Comparison of ENCODE assay signal across 13 cellular contexts in the genomic region with DNA sequence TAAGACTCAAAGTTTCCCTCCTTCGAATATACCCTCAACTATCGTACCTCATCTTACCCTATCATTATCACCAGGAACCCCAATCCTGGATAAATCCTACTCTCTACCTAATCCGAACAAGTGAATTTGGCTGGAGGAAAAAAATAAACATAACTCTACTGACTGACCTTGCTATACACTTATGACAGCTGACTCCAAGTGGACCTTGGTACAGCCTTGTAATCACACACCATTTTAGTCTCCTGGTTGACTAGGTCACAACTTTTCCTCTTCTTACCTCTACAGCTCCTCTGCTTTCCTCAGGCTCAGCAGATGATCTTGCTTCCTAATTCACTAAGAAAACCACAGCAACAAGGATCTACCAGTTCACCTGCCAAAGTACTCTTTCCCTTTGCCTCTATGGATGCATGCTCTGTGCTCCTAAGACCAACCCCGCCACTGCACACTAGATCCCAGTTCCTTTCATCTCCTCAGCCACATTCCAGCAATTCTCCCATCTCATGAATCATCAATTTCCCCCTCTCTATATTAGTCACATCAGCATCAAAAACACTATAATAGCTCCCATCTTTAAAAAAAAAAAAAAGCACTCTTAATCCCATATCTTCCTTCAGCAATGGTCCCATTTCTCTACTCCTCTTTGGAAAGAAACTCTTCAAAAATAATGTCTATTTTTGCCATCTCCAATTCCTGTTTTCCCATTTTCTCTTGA. TPM values are rescaled to one million over a fixed set of nuclear protein-coding genes. Genes with fewer than 3 reads are reported as not detected.
DNase-seq lines count a peak whose midpoint lies in the region; ATAC-seq and TF ChIP-seq lines count a peak whose summit lies in the region.
"Had no signal": no experiment of that assay in that cellular context is flagged by ENCODE, and none has a peak within 500 bp of the region (broad histone marks: within the 10 kb centered on the region; RNA-seq: fewer than 3 reads in every experiment).

No MANE protein-coding gene starts in this region.

- peaks cover 87% of the 10 kb centered on the region for H3K79me2 ChIP-seq in GM23248 (ENCODE audit: insufficient read depth)
- peaks cover 97% of the 10 kb centered on the region for H3K79me2 ChIP-seq in SU-DHL-6 (ENCODE audit: insufficient read depth, low read length)
- H3K79me2 ChIP-seq in OCI-LY7 (ENCODE audit: insufficient read depth, low read depth, low read length): peaks cover 90% of the 10 kb centered on the region

- peak overlapping the region; percentile 75 for H3K4me2 ChIP-seq in GM23248 (ENCODE audit: unreplicated experiment)
- H3K4me2 ChIP-seq in SU-DHL-6 (ENCODE audit: low read depth, low read length, poor library complexity, severe bottlenecking): no peak overlapping the region
- no peak overlapping the region for H3K4me2 ChIP-seq in OCI-LY7 (ENCODE audit: low read length)

- H3K4me1 ChIP-seq in GM23248 (ENCODE audit: insufficient read depth) (peaks cover 50% of the 10 kb centered on the region), OCI-LY7 (ENCODE audit: insufficient read depth, low read length, poor library complexity, severe bottlenecking) (peaks cover 5% of the 10 kb centered on the region)

- no peaks in the 10 kb centered on the region for H3K36me3 Mint-ChIP-seq in activated CD4-positive, alpha-beta memory T cell treated with anti-CD3 and anti-CD28 coated beads for 36 hours

- POLR2A ChIA-PET in OCI-LY7 (lab: Charles Lee): interaction anchor here (0.7 to 1.5 kb wide), 3 partner anchors 29 to 111 kb away, joined by 3 to 7 read pairs (median 3); a partner anchor contains a TSS
- POLR2A ChIA-PET in activated CD4-positive, alpha-beta memory T cell treated with anti-CD3 and anti-CD28 coated beads for 36 hours (lab: Charles Lee): no interaction called here

- H3K4me3 ChIP-seq in GM23248: peak overlapping the region; percentile 55
- H3K4me3 ChIP-seq in SU-DHL-6 (ENCODE audit: insufficient read depth, low read length, poor library complexity, severe bottlenecking): no peak overlapping the region
- H3K4me3 ChIP-seq in fibroblast of mammary gland (ENCODE audit: control insufficient read depth, low read depth, low read length): peak overlapping the region; percentile 26
- H3K4me3 ChIP-seq in OCI-LY7 (ENCODE audit: low read depth, low read length, poor library complexity, severe bottlenecking): no peak overlapping the region

- peaks cover 31% of the 10 kb centered on the region for H3K4me1 Mint-ChIP-seq in activated CD4-positive, alpha-beta memory T cell treated with anti-CD3 and anti-CD28 coated beads for 36 hours (ENCODE audit: low read depth)

- peaks cover 41% of the 10 kb centered on the region for H3F3A ChIP-seq in GM23248 (ENCODE audit: insufficient read depth)
- peaks cover 25% of the 10 kb centered on the region; the same call in 1 of the 2 replicates for H3F3A ChIP-seq in SU-DHL-6 (ENCODE audit: insufficient read depth)

- H3K27ac ChIP-seq in GM23248: peak overlapping the region; percentile 90
- H3K27ac ChIP-seq in SU-DHL-6 (ENCODE audit: low read depth, low read length): peak overlapping the region; percentile 38; the same call in 1 of the 2 replicates
- no peak overlapping the region for H3K27ac ChIP-seq in OCI-LY7 (ENCODE audit: low read depth, low read length, poor library complexity, severe bottlenecking)

- H4K20me1 ChIP-seq in GM23248 (ENCODE audit: insufficient read depth) (no peaks in the 10 kb centered on the region), SU-DHL-6 (ENCODE audit: low read depth, low read length) (no peaks in the 10 kb centered on the region), OCI-LY7 (ENCODE audit: insufficient read depth, low read length) (peaks cover 18% of the 10 kb centered on the region; the same call in 1 of the 2 replicates)

- H3K27me3 Mint-ChIP-seq in activated CD4-positive, alpha-beta memory T cell treated with anti-CD3 and anti-CD28 coated beads for 36 hours: no peaks in the 10 kb centered on the region
- H3K27me3 Mint-ChIP-seq: activated B cell treated with CpG ODN at 0.5 μM for 24 hours, naive B cell had no signal

- no peaks in the 10 kb centered on the region for H3K9me3 Mint-ChIP-seq in activated CD4-positive, alpha-beta memory T cell treated with anti-CD3 and anti-CD28 coated beads for 36 hours
- H3K9me3 Mint-ChIP-seq: activated B cell treated with CpG ODN at 0.5 μM for 24 hours; activated T-cell treated with anti-CD3 and anti-CD28 coated beads, Interleukin-2, amount 50 U/mL, for 4 hours had no signal

- peak overlapping the region; percentile 32; the same call in 1 of the 2 replicates for H2AFZ ChIP-seq in GM23248
- H2AFZ ChIP-seq in SU-DHL-6 (ENCODE audit: low read depth, low read length, severe bottlenecking): no peak overlapping the region
- H2AFZ ChIP-seq in OCI-LY7 (ENCODE audit: low read length): no peak overlapping the region

- TF ChIP-seq CTCF in SU-DHL-6 (IDR thresholded peaks at IDR 0.05; ENCODE audit: insufficient read depth, low read length, poor library complexity, severe bottlenecking): no peak
- no peak for TF ChIP-seq CTCF in fibroblast of mammary gland (conservative IDR thresholded peaks at IDR 0.05; ENCODE audit: control insufficient read depth, insufficient read depth, low read depth, low read length)
- no peak for TF ChIP-seq CTCF in OCI-LY7 (conservative IDR thresholded peaks at IDR 0.05; ENCODE audit: low read length)

- ATAC-seq in HG02798 (IDR thresholded peaks at IDR 0.05; ENCODE audit: poor library complexity, unreplicated experiment): no peak
- ATAC-seq: activated T-cell treated with anti-CD3 and anti-CD28 coated beads, Interleukin-2, amount 50 U/mL, for 4 hours had no signal

- DNase-seq in GM23248: peak; percentile 77
- peak; percentile 90 for DNase-seq in fibroblast of mammary gland (ENCODE audit: low read depth)
- peak; percentile 86 for DNase-seq in renal cortical epithelial cell (ENCODE audit: low read depth)
- no peak for DNase-seq in NCI-H146 treated with DMSO at 0.1 percent for 48 hours (lab: John Stamatoyannopoulos, UW; ENCODE audit: unreplicated experiment)
- DNase-seq in OCI-LY7 (ENCODE audit: low spot score): no peak
- DNase-seq in activated CD4-positive, alpha-beta memory T cell treated with anti-CD3 and anti-CD28 coated beads for 36 hours: no peak
- DNase-seq: activated B cell treated with CpG ODN at 0.5 μM for 24 hours; activated T-cell treated with anti-CD3 and anti-CD28 coated beads, Interleukin-2, amount 50 U/mL, for 4 hours; Caco-2; naive B cell; NCI-H1436 had no signal

- H3K27me3 ChIP-seq in GM23248 (replicated peaks; ENCODE audit: insufficient read depth) (no peaks in the 10 kb centered on the region), SU-DHL-6 (ENCODE audit: low read length) (no peaks in the 10 kb centered on the region)

- H3K27ac Mint-ChIP-seq in activated CD4-positive, alpha-beta memory T cell treated with anti-CD3 and anti-CD28 coated beads for 36 hours: no peak overlapping the region
- H3K27ac Mint-ChIP-seq: activated B cell treated with CpG ODN at 0.5 μM for 24 hours, naive B cell had no signal

- no peak overlapping the region for H3K4me3 Mint-ChIP-seq in activated CD4-positive, alpha-beta memory T cell treated with anti-CD3 and anti-CD28 coated beads for 36 hours
- H3K4me3 Mint-ChIP-seq: activated B cell treated with CpG ODN at 0.5 μM for 24 hours; activated T-cell treated with anti-CD3 and anti-CD28 coated beads, Interleukin-2, amount 50 U/mL, for 4 hours; naive B cell had no signal

- no peaks in the 10 kb centered on the region for H3K9me2 ChIP-seq in GM23248 (ENCODE audit: insufficient read depth)
- no peaks in the 10 kb centered on the region for H3K9me2 ChIP-seq in SU-DHL-6 (replicated peaks; ENCODE audit: insufficient read depth, low read length)
- H3K9me2 ChIP-seq in OCI-LY7 (ENCODE audit: insufficient read depth, low read length): no peaks in the 10 kb centered on the region

- H3K36me3 ChIP-seq in GM23248 (ENCODE audit: low read depth) (no peaks in the 10 kb centered on the region), SU-DHL-6 (ENCODE audit: low read length) (peaks cover 4% of the 10 kb centered on the region; the same call in 1 of the 2 replicates), OCI-LY7 (ENCODE audit: insufficient read depth, low read length) (peaks cover 6% of the 10 kb centered on the region)

- H3K9me3 ChIP-seq in GM23248 (ENCODE audit: low read depth) (no peaks in the 10 kb centered on the region), SU-DHL-6 (ENCODE audit: insufficient read depth, low read length) (no peaks in the 10 kb centered on the region), OCI-LY7 (ENCODE audit: low read length) (peaks cover 16% of the 10 kb centered on the region; the same call in 1 of the 2 replicates)
- H3K9me3 ChIP-seq: Caco-2 had no signal

- 77% methylated on average over 4 of the region's 4 CpGs for WGBS in GM23248 (ENCODE audit: low coverage in 1 of 2, low lambda C conversion rate in 2 of 2, missing lambda C conversion rate in 2 of 2), 2 experiments

- CTCF ChIA-PET in OCI-LY7 (lab: Charles Lee; ENCODE audit: unreplicated experiment): interaction anchor here (1.1 kb wide), 1 partner anchor 111 kb away, joined by 5 read pairs; a partner anchor contains a TSS
- CTCF ChIA-PET in activated CD4-positive, alpha-beta memory T cell treated with anti-CD3 and anti-CD28 coated beads for 36 hours (lab: Charles Lee): interaction anchor here (0.6 to 2.4 kb wide), 2 partner anchors 111 to 253 kb away, joined by 3 to 27 read pairs; a partner anchor contains a TSS

- intact Hi-C loops in OCI-LY7 (cut with micrococcal nuclease; ENCODE audit: unreplicated experiment): no loop called here
- intact Hi-C loops in activated CD4-positive, alpha-beta memory T cell treated with anti-CD3 and anti-CD28 coated beads for 36 hours (cut with micrococcal nuclease): loop anchor here (2.0 kb wide), 1 partner anchor 15 kb away; no protein-coding TSS in a partner anchor

- in situ Hi-C loops in GM23248 (cut with MboI): no loop called here

- BruUV-seq in OCI-LY7 (replicated peaks; lab: Mats Ljungman, UMichigan): no TSS peak

- H3K9ac ChIP-seq in GM23248: peak overlapping the region; percentile 61
- no peak overlapping the region for H3K9ac ChIP-seq in SU-DHL-6 (ENCODE audit: low read length)

RNA-seq across cellular contexts. Expression of a gene that starts 35.5 kb away (rescaled TPM):
- total RNA-seq in GM23248 (2014; rRNA removed; shearing (Covaris generic)): 26.1 and 53.4 TPM in 2 replicates
- 54.3 and 59.5 TPM in 2 replicates for polyA plus RNA-seq in GM23248 (2016; fragmentation: Nextera tagmentation; extraction: Ambion mirVana)
- total RNA-seq in renal cortical epithelial cell: 43.7 and 56.1 TPM in 2 replicates
- total RNA-seq in OCI-LY7 (2014; rRNA removed; shearing (Covaris generic)): 96.0 and 96.9 TPM in 2 replicates
- total RNA-seq in OCI-LY7 (2022): 63.9 and 77.5 TPM in 2 replicates
- total RNA-seq in activated CD4-positive, alpha-beta memory T cell treated with anti-CD3 and anti-CD28 coated beads for 36 hours: 10 to 100 TPM; 78.9 to 79.6 TPM

Comparison
In these comparisons a context has a peak if more than half of its experiments do, and no peak if none do; other contexts are left out.
1. DNase-seq: peak in GM23248 (single experiment), fibroblast of mammary gland (single experiment) and renal cortical epithelial cell (single experiment); none in NCI-H146 treated with DMSO at 0.1 percent for 48 hours (single experiment), OCI-LY7 (single experiment) and activated CD4-positive, alpha-beta memory T cell treated with anti-CD3 and anti-CD28 coated beads for 36 hours (single experiment).
2. H3K4me3 ChIP-seq: peak in GM23248 (single experiment) and fibroblast of mammary gland (single experiment); none in SU-DHL-6 (single experiment) and OCI-LY7 (single experiment).